22 cellular contexts compared by ENCODE assay signal in genomic region chrX:115579327-115579726, GRCh38. TPM values are rescaled to one million over a fixed set of nuclear protein-coding genes. Genes with fewer than 3 reads are reported as not detected.
A peak's percentile ranks its signal among the peaks of the same experiment; 100 is the strongest.
DNase-seq lines count a peak whose midpoint lies in the region; ATAC-seq, FAIRE-seq and TF ChIP-seq lines count a peak whose summit lies in the region.
"Had no signal": no experiment of that assay in that cellular context is flagged by ENCODE, and none has a peak within 500 bp of the region (broad histone marks: within the 10 kb centered on the region; RNA-seq: fewer than 3 reads in every experiment).

No MANE protein-coding gene starts in this region.

- no peak for TF ChIP-seq RAD21 in H1 (IDR thresholded peaks at IDR 0.05 in 1 of 2, conservative IDR thresholded peaks at IDR 0.05 in 1 of 2; ENCODE audit: low read depth in 2 of 2, low read length in 2 of 2)

- H3K27me3 Mint-ChIP-seq in activated T-helper 17 cell treated with anti-CD3 and anti-CD28 coated beads, Interleukin-2, amount 50 U/mL, for 72 hours, result no peaks in the 10 kb centered on the region
- no peaks in the 10 kb centered on the region for H3K27me3 Mint-ChIP-seq in type B pancreatic cell

- no peaks in the 10 kb centered on the region for H3K9me3 Mint-ChIP-seq in activated T-helper 17 cell treated with anti-CD3 and anti-CD28 coated beads, Interleukin-2, amount 50 U/mL, for 72 hours
- peaks cover 7% of the 10 kb centered on the region for H3K9me3 Mint-ChIP-seq in type B pancreatic cell

- H2BK120ac ChIP-seq in H1 (replicated peaks; ENCODE audit: low read depth, low read length), result no peak overlapping the region

- H3K4me3 ChIP-seq in left ventricle myocardium inferior (no peak overlapping the region), heart left ventricle (no peak overlapping the region), H1 (ENCODE audit: extremely low read depth in 1 of 4, insufficient read depth in 2 of 4, low read depth in 3 of 4, low read length in 4 of 4) (no peak overlapping the region)

- H4K20me1 ChIP-seq in H1 (replicated peaks in 1 of 2; ENCODE audit: control insufficient read depth in 1 of 2, insufficient read depth in 2 of 2, low read length in 2 of 2), result no peaks in the 10 kb centered on the region

- no peak overlapping the region for H3K4me3 Mint-ChIP-seq in activated T-helper 17 cell treated with anti-CD3 and anti-CD28 coated beads, Interleukin-2, amount 50 U/mL, for 72 hours
- H3K4me3 Mint-ChIP-seq in type B pancreatic cell, result no peak overlapping the region
- H3K4me3 Mint-ChIP-seq: CD14-positive monocyte, H9 had no signal

- H3K79me2 ChIP-seq in H1 (ENCODE audit: control insufficient read depth in 1 of 2, insufficient read depth in 2 of 2, low read length in 2 of 2), result peaks cover 0 to 93% of the 10 kb centered on the region in 2 experiments; a peak in 3 of 4 replicates

- H3K18ac ChIP-seq in H1 (ENCODE audit: extremely low read depth, low read length), result no peak overlapping the region

- H2AFZ ChIP-seq in H1 (ENCODE audit: low read length), result no peak overlapping the region

- FAIRE-seq in H1 (lab: Jason Lieb, UNC), result peak; percentile 13
- FAIRE-seq: HTR-8/SVneo had no signal

- CTCF ChIA-PET in H1 (lab: Charles Lee; ENCODE audit: partially characterized antibody), result interaction anchor here (0.9 kb wide), 1 partner anchor 56 kb away, joined by 3 read pairs; no protein-coding TSS in a partner anchor
- CTCF ChIA-PET in RWPE1 (lab: Yijun Ruan, JAX), result no interaction called here

- no peak overlapping the region for H3K14ac ChIP-seq in H1 (ENCODE audit: insufficient read length)

- no peak for ATAC-seq in heart left ventricle
- peak; percentile 24 for ATAC-seq in activated T-helper 17 cell treated with anti-CD3 and anti-CD28 coated beads, Interleukin-2, amount 50 U/mL, for 72 hours (replicated peaks)
- no peak for ATAC-seq in HG02798 (IDR thresholded peaks at IDR 0.05; ENCODE audit: poor library complexity, unreplicated experiment)
- no peak for ATAC-seq in GM18520 (IDR thresholded peaks at IDR 0.05; ENCODE audit: unreplicated experiment)

- no peaks in the 10 kb centered on the region for H3K23me2 ChIP-seq in H1 (ENCODE audit: low read depth, low read length)

- WGBS in heart left ventricle, 4 donors, result 89 to 99% (median 94%) methylated on average over 2 of the region's 2 CpGs
- 92% methylated on average over 2 of the region's 2 CpGs; no CpG with 5 or more reads in 1 of the 2 experiments for WGBS in H1 (ENCODE audit: extremely low coverage in 1 of 2, insufficient coverage in 1 of 2, insufficient read length in 1 of 2, insufficient replicate concordance in 2 of 2, low coverage in 1 of 2, low lambda C conversion rate in 2 of 2, missing lambda C conversion rate in 1 of 2), 2 experiments

- H2BK15ac ChIP-seq in H1 (ENCODE audit: low read length), result no peak overlapping the region

- POLR2A ChIA-PET in H1 (lab: Charles Lee; ENCODE audit: partially characterized antibody), result no interaction called here
- POLR2A ChIA-PET in RWPE1 (lab: Yijun Ruan, JAX; ENCODE audit: low non-redundant PET), result no interaction called here

- no peak overlapping the region for H2AK5ac ChIP-seq in H1 (ENCODE audit: low read depth, low read length)

- no peak overlapping the region for H2BK12ac ChIP-seq in H1 (ENCODE audit: low read depth, low read length)

- H3K9me3 ChIP-seq in left ventricle myocardium inferior (replicated peaks) (no peaks in the 10 kb centered on the region), heart left ventricle (no peaks in the 10 kb centered on the region), H1 (ENCODE audit: insufficient read depth in 2 of 2, low read depth in 1 of 2, low read length in 1 of 2) (no peaks in the 10 kb centered on the region)
- H3K9me3 ChIP-seq: SK-N-SH had no signal

- H2BK5ac ChIP-seq in H1 (ENCODE audit: low read depth, low read length), result no peak overlapping the region

- no peak overlapping the region for H3K4ac ChIP-seq in H1 (replicated peaks; ENCODE audit: insufficient read length, low read depth, low read length)

- TF ChIP-seq POLR2A in heart left ventricle (IDR thresholded peaks at IDR 0.05) (no peak), H1 (IDR thresholded peaks at IDR 0.05; ENCODE audit: control extremely low read depth in 1 of 2, low read depth in 2 of 2, low read length in 2 of 2) (no peak)

- no peak overlapping the region for H3K56ac ChIP-seq in H1 (replicated peaks; ENCODE audit: insufficient read length, low read depth, low read length)

- H3K4me1 Mint-ChIP-seq in activated T-helper 17 cell treated with anti-CD3 and anti-CD28 coated beads, Interleukin-2, amount 50 U/mL, for 72 hours, result no peaks in the 10 kb centered on the region
- H3K4me1 Mint-ChIP-seq in type B pancreatic cell (ENCODE audit: unreplicated experiment), result peaks cover 38% of the 10 kb centered on the region
- H3K4me1 Mint-ChIP-seq: CD14-positive monocyte had no signal

- TF ChIP-seq CTCF in left ventricle myocardium inferior (IDR thresholded peaks at IDR 0.05; ENCODE audit: borderline replicate concordance) (no peak), heart left ventricle (IDR thresholded peaks at IDR 0.05) (no peak), H1 (IDR thresholded peaks at IDR 0.05; ENCODE audit: control extremely low read depth in 1 of 3, insufficient read depth in 1 of 3, low read depth in 1 of 3, low read length in 3 of 3) (no peak), type B pancreatic cell (conservative IDR thresholded peaks at IDR 0.05) (no peak), RWPE1 (conservative IDR thresholded peaks at IDR 0.05; ENCODE audit: low read depth) (no peak)

- no peaks in the 10 kb centered on the region for H3K79me1 ChIP-seq in H1 (ENCODE audit: low read depth, low read length)

- H3K4me1 ChIP-seq in left ventricle myocardium inferior (peaks cover 40% of the 10 kb centered on the region), heart left ventricle (peaks cover 0 to 43% (median 14%) of the 10 kb centered on the region in 12 donors), H1 (replicated peaks in 1 of 4; ENCODE audit: control insufficient read depth in 3 of 4, insufficient read depth in 4 of 4, low read length in 3 of 4) (peaks cover 0 to 3% (median 0%) of the 10 kb centered on the region in 4 experiments; a peak in 3 of 7 replicates)

- no peaks in the 10 kb centered on the region for H3K27me3 ChIP-seq in left ventricle myocardium inferior (ENCODE audit: low read depth)
- peaks cover 0 to 21% (median 0%) of the 10 kb centered on the region in 9 donors for H3K27me3 ChIP-seq in heart left ventricle
- H3K27me3 ChIP-seq in H1 (replicated peaks in 1 of 4; ENCODE audit: control insufficient read depth in 3 of 4, extremely low read depth in 1 of 4, insufficient read depth in 3 of 4, low read length in 3 of 4), result no peaks in the 10 kb centered on the region

- H3K36me3 ChIP-seq in left ventricle myocardium inferior (peaks cover 6% of the 10 kb centered on the region), heart left ventricle (peaks cover 0 to 24% (median 0%) of the 10 kb centered on the region in 9 donors), H1 (ENCODE audit: control insufficient read depth in 2 of 4, insufficient read depth in 4 of 4, low read length in 3 of 4) (peaks cover 0 to 32% (median 1%) of the 10 kb centered on the region in 4 experiments; a peak in 3 of 8 replicates)

- intact Hi-C loops in left ventricle myocardium inferior (cut with micrococcal nuclease), result no loop called here
- intact Hi-C loops in heart left ventricle (cut with DNase I), result no loop called here

- no peak overlapping the region for H3K23ac ChIP-seq in H1 (ENCODE audit: insufficient read length)

- H3K27ac ChIP-seq in left ventricle myocardium inferior (replicated peaks), result peak overlapping the region; percentile 78
- H3K27ac ChIP-seq in heart left ventricle, result no peak overlapping the region
- H3K27ac ChIP-seq in H1 (ENCODE audit: low read depth, low read length), result no peak overlapping the region
- no peak overlapping the region for H3K27ac ChIP-seq in RWPE1

- H4K91ac ChIP-seq in H1 (replicated peaks; ENCODE audit: insufficient read length, low read length), result no peak overlapping the region

- H3K36me3 Mint-ChIP-seq in activated T-helper 17 cell treated with anti-CD3 and anti-CD28 coated beads, Interleukin-2, amount 50 U/mL, for 72 hours (ENCODE audit: low read depth), result no peaks in the 10 kb centered on the region
- H3K36me3 Mint-ChIP-seq in type B pancreatic cell, result peaks cover 39% of the 10 kb centered on the region
- H3K36me3 Mint-ChIP-seq: CD14-positive monocyte had no signal

- DNase-seq in left ventricle myocardium inferior (no peak), heart left ventricle (no peak), H1 (ENCODE audit: low read depth in 1 of 2, low spot score in 2 of 2) (no peak), type B pancreatic cell (ENCODE audit: extremely low spot score, unreplicated experiment) (no peak), RWPE1 (ENCODE audit: low spot score) (no peak)
- DNase-seq: ACHN, AML-193, DMS79 treated with DMSO at 0.1 percent for 48 hours, H9, IMR-90, NCI-H1436 treated with DMSO at 0.1 percent for 48 hours, NCI-H2081, NCI-H2171 treated with DMSO at 0.1 percent for 48 hours, NCI-H446 treated with DMSO at 0.1 percent for 48 hours, OCI-M1, SHP77 treated with DMSO at 0.1 percent for 48 hours, SK-N-SH had no signal

- H4K8ac ChIP-seq in H1 (ENCODE audit: extremely low read depth, insufficient read depth, low read length), result no peak overlapping the region

- no peak overlapping the region for H3K4me2 ChIP-seq in H1 (ENCODE audit: insufficient read depth in 1 of 2, low read depth in 2 of 2, low read length in 2 of 2)
- H3K4me2 ChIP-seq: SK-N-SH had no signal

- H4K5ac ChIP-seq in H1 (ENCODE audit: insufficient read length, low read depth, low read length), result no peak overlapping the region

- no peak overlapping the region for H2BK20ac ChIP-seq in H1 (ENCODE audit: low read length)

- no peak overlapping the region for H3K27ac Mint-ChIP-seq in activated T-helper 17 cell treated with anti-CD3 and anti-CD28 coated beads, Interleukin-2, amount 50 U/mL, for 72 hours
- H3K27ac Mint-ChIP-seq in type B pancreatic cell, result peak overlapping the region; percentile 69
- H3K27ac Mint-ChIP-seq: CD14-positive monocyte had no signal

- no peak for TF ChIP-seq EP300 in H1 (IDR thresholded peaks at IDR 0.05; ENCODE audit: borderline replicate concordance in 1 of 2, low read depth in 2 of 2, low read length in 2 of 2)

- H3K9ac ChIP-seq in H1 (replicated peaks in 1 of 4; ENCODE audit: extremely low read depth in 1 of 4, low read depth in 3 of 4, low read length in 3 of 4), result no peak overlapping the region
- H3K9ac ChIP-seq: SK-N-SH had no signal

RNA-seq across cellular contexts. Expression of gene PLS3, which starts 18.4 kb away (rescaled TPM):
- total RNA-seq in left ventricle myocardium inferior, result 42.7 TPM
- total RNA-seq in heart left ventricle, result 10 to 100 TPM; 33.6 to 61.8 (median 36.6) TPM
- 10 to 100 TPM; 17.5 to 42.7 TPM for polyA plus RNA-seq in heart left ventricle
- under 1 TPM in 1 of 2 donors, not detected in 1; 0.65 TPM for total RNA-seq in activated T-helper 17 cell treated with anti-CD3 and anti-CD28 coated beads, Interleukin-2, amount 50 U/mL, for 72 hours
- total RNA-seq in H1 (2021; fragmentation: NEBNext Ultra II Directional; extraction: Animal tissue kit (Norgen Biotek cat#: 25700)), result 185 and 188 TPM in 2 replicates
- 55.2 and 107 TPM in 2 replicates for polyA plus RNA-seq in H1 (2011; rRNA removed)
- polyA plus RNA-seq in H1 (2011; cell fraction: cytosol; rRNA removed), result 143 TPM
- 69.2 TPM for polyA plus RNA-seq in H1 (2011; cell fraction: nucleus; rRNA removed)
- polyA plus RNA-seq in H1 (2012, experiment 1 of 2), result 152 to 225 TPM (median 173 TPM) in 4 replicates
- 14.6 TPM for polyA plus RNA-seq in H1 (2012, experiment 2 of 2)
- 90.2 TPM for polyA plus RNA-seq in H1 (2013, experiment 1 of 2)
- 91.0 TPM for polyA plus RNA-seq in H1 (2013, experiment 2 of 2)
- polyA minus RNA-seq in H1 (2011; rRNA and poly(A)+ RNA removed), result 153 and 370 TPM in 2 replicates
- polyA minus RNA-seq in H1 (2011; cell fraction: cytosol; rRNA and poly(A)+ RNA removed), result 150 TPM
- 97.3 TPM for polyA minus RNA-seq in H1 (2011; cell fraction: nucleus; rRNA and poly(A)+ RNA removed)
- 197 and 481 TPM in 2 replicates for total RNA-seq in type B pancreatic cell (ENCODE audit: low replicate concordance)

Comparison
In these comparisons a context has a peak if more than half of its experiments do, and no peak if none do; other contexts are left out.
1. RNA of gene PLS3, which starts 18.4 kb away (total RNA-seq): 197 to 481 TPM in type B pancreatic cell, 185 to 188 TPM in H1, 42.7 TPM in left ventricle myocardium inferior (single experiment) and 33.6 to 61.8 TPM in heart left ventricle; 0.65 TPM in activated T-helper 17 cell treated with anti-CD3 and anti-CD28 coated beads, Interleukin-2, amount 50 U/mL, for 72 hours; every median in the first group is over 10 times any median in the second.